Comparison of ENCODE assay signal across 33 cellular contexts in genomic region chr5:106017243-106017857, GRCh38.
"Had no signal": no experiment of that assay in that cellular context is flagged by ENCODE, and none has a peak within 500 bp of the region (broad histone marks: within the 10 kb centered on the region; RNA-seq: fewer than 3 reads in every experiment).

No MANE protein-coding gene starts in this region.

- H3K4me3 Mint-ChIP-seq: activated CD4-positive, alpha-beta memory T cell treated with anti-CD3 and anti-CD28 coated beads for 36 hours; activated CD4-positive, alpha-beta T cell treated with anti-CD3 and anti-CD28 coated beads, Interleukin-2, amount 10 ng/mL, durations not matched to agents 24 days and 14 days; activated naive CD4-positive, alpha-beta T cell treated with anti-CD3 and anti-CD28 coated beads for 36 hours; activated naive CD8-positive, alpha-beta T cell treated with anti-CD3 and anti-CD28 coated beads for 36 hours; activated T-helper 1 cell treated with anti-CD3 and anti-CD28 coated beads, Interleukin-12 subunit alpha, Interleukin-12 subunit beta, Interleukin-2, Interleukin-4 antibody, amounts not matched to agents 30 ng/mL and 10 ng/mL and 1 ng/mL, durations not matched to agents 14 hours and 24 hours and 36 hours; central memory CD8-positive, alpha-beta T cell; natural killer cell treated with Interleukin-12 subunit alpha and Interleukin-12 subunit beta and Interleukin-15 and Interleukin-18, amount 100 ng/mL, for 72 hours; stimulated activated naive B cell treated with anti-CD40 and anti-IgM and Interleukin-4, amounts not matched to agents 10 μg/mL and 1 μg/mL and 100 μg/mL, for 72 hours had no signal

- DNase-seq: activated CD4-positive, alpha-beta memory T cell treated with anti-CD3 and anti-CD28 coated beads for 36 hours; activated CD4-positive, alpha-beta T cell treated with anti-CD3 and anti-CD28 coated beads, Interleukin-2, amount 10 ng/mL, durations not matched to agents 24 days and 14 days; activated CD4-positive, CD25-positive, alpha-beta regulatory T cell treated with anti-CD3 and anti-CD28 coated beads, Interleukin-2, amount 50 U/mL, for 72 hours; activated CD8-positive, alpha-beta memory T cell treated with anti-CD3 and anti-CD28 coated beads, Interleukin-2, amount 50 U/mL, for 4 hours; activated effector memory CD4-positive, alpha-beta T cell treated with anti-CD3 and anti-CD28 coated beads, Interleukin-2, amount 50 U/mL, for 16 hours; activated naive CD4-positive, alpha-beta T cell treated with anti-CD3 and anti-CD28 coated beads for 36 hours; activated naive CD8-positive, alpha-beta T cell treated with anti-CD3 and anti-CD28 coated beads for 36 hours; activated T-cell treated with anti-CD3 and anti-CD28 coated beads, Interleukin-2, amount 50 U/mL, for 1 hour; amniotic stem cell; brain microvascular endothelial cell; dermis blood vessel endothelial cell; effector CD4-positive, alpha-beta T cell; foreskin melanocyte; heart right ventricle; islet precursor cell; left ventricle myocardium inferior; mesendoderm; mucosa of descending colon; pancreas; retina; stimulated activated CD4-positive, alpha-beta T cell treated with anti-CD3 and anti-CD28 coated beads, Interleukin-15, amount 100 ng/mL, for 24 hours; stimulated activated CD4-positive, alpha-beta T cell treated with anti-CD3 and anti-CD28 coated beads, Interleukin-2, amount 100 ng/mL, for 24 hours; stimulated activated naive B cell treated with anti-CD40 and anti-IgM and Interleukin-4, amounts not matched to agents 10 μg/mL and 1 μg/mL and 100 μg/mL, for 72 hours; WERI-Rb-1 had no signal

- H3K36me3 ChIP-seq: brain microvascular endothelial cell, esophagus muscularis mucosa, heart right ventricle, left ventricle myocardium inferior, pancreas, prostate gland, tibial nerve, WERI-Rb-1 had no signal

- H3K36me3 Mint-ChIP-seq: activated CD4-positive, alpha-beta memory T cell treated with anti-CD3 and anti-CD28 coated beads for 36 hours; activated naive CD8-positive, alpha-beta T cell treated with anti-CD3 and anti-CD28 coated beads for 36 hours; stimulated activated naive B cell treated with anti-CD40 and anti-IgM and Interleukin-4, amounts not matched to agents 10 μg/mL and 1 μg/mL and 100 μg/mL, for 72 hours had no signal

- H3K27ac Mint-ChIP-seq: activated CD4-positive, alpha-beta memory T cell treated with anti-CD3 and anti-CD28 coated beads for 36 hours; activated CD4-positive, alpha-beta T cell treated with anti-CD3 and anti-CD28 coated beads, Interleukin-2, amount 10 ng/mL, durations not matched to agents 24 days and 14 days; activated naive CD4-positive, alpha-beta T cell treated with anti-CD3 and anti-CD28 coated beads for 36 hours; activated naive CD8-positive, alpha-beta T cell treated with anti-CD3 and anti-CD28 coated beads for 36 hours; activated T-helper 1 cell treated with anti-CD3 and anti-CD28 coated beads, Interleukin-12 subunit alpha, Interleukin-12 subunit beta, Interleukin-2, Interleukin-4 antibody, amounts not matched to agents 30 ng/mL and 10 ng/mL and 1 ng/mL, durations not matched to agents 14 hours and 24 hours and 36 hours; natural killer cell treated with Interleukin-12 subunit alpha and Interleukin-12 subunit beta and Interleukin-15 and Interleukin-18, amount 100 ng/mL, for 72 hours; stimulated activated naive B cell treated with anti-CD40 and anti-IgM and Interleukin-4, amounts not matched to agents 10 μg/mL and 1 μg/mL and 100 μg/mL, for 72 hours had no signal

- H3K4me3 ChIP-seq: esophagus muscularis mucosa, heart right ventricle, left ventricle myocardium inferior, lung, mucosa of descending colon, pancreas, prostate gland, smooth muscle cell, tibial nerve had no signal

- H3K4me1 ChIP-seq: esophagus muscularis mucosa, heart right ventricle, left ventricle myocardium inferior, pancreas, prostate gland, tibial nerve had no signal

- ATAC-seq: heart right ventricle; mucosa of descending colon; natural killer cell treated with Interleukin-12 subunit alpha and Interleukin-12 subunit beta and Interleukin-15 and Interleukin-18, amount 100 ng/mL, for 72 hours; pancreas; stimulated activated naive B cell treated with anti-CD40 and anti-IgM and Interleukin-4, amounts not matched to agents 10 μg/mL and 1 μg/mL and 100 μg/mL, for 72 hours had no signal

- FAIRE-seq: astrocyte, pancreas had no signal

- H3K27ac ChIP-seq: brain microvascular endothelial cell, esophagus muscularis mucosa, heart right ventricle, left ventricle myocardium inferior, pancreas, prostate gland, tibial nerve, WERI-Rb-1 had no signal

- H3K27me3 Mint-ChIP-seq: activated CD4-positive, alpha-beta memory T cell treated with anti-CD3 and anti-CD28 coated beads for 36 hours; activated CD4-positive, alpha-beta T cell treated with anti-CD3 and anti-CD28 coated beads, Interleukin-2, amount 10 ng/mL, durations not matched to agents 24 days and 14 days; activated naive CD8-positive, alpha-beta T cell treated with anti-CD3 and anti-CD28 coated beads for 36 hours; central memory CD8-positive, alpha-beta T cell; natural killer cell treated with Interleukin-12 subunit alpha and Interleukin-12 subunit beta and Interleukin-15 and Interleukin-18, amount 100 ng/mL, for 72 hours; stimulated activated naive B cell treated with anti-CD40 and anti-IgM and Interleukin-4, amounts not matched to agents 10 μg/mL and 1 μg/mL and 100 μg/mL, for 72 hours had no signal

- H3K4me1 Mint-ChIP-seq: activated CD4-positive, alpha-beta T cell treated with anti-CD3 and anti-CD28 coated beads, Interleukin-2, amount 10 ng/mL, durations not matched to agents 24 days and 14 days; activated naive CD8-positive, alpha-beta T cell treated with anti-CD3 and anti-CD28 coated beads for 36 hours; central memory CD8-positive, alpha-beta T cell; stimulated activated naive B cell treated with anti-CD40 and anti-IgM and Interleukin-4, amounts not matched to agents 10 μg/mL and 1 μg/mL and 100 μg/mL, for 72 hours had no signal

- H3K9me3 ChIP-seq: esophagus muscularis mucosa, heart right ventricle, left ventricle myocardium inferior, mucosa of descending colon, pancreas, prostate gland, tibial nerve had no signal

- H3K27me3 ChIP-seq: brain microvascular endothelial cell, esophagus muscularis mucosa, heart right ventricle, pancreas, tibial nerve had no signal

- H3K4me2 ChIP-seq: smooth muscle cell had no signal

- H3K9me3 Mint-ChIP-seq: activated T-helper 1 cell treated with anti-CD3 and anti-CD28 coated beads, Interleukin-12 subunit alpha, Interleukin-12 subunit beta, Interleukin-2, Interleukin-4 antibody, amounts not matched to agents 30 ng/mL and 10 ng/mL and 1 ng/mL, durations not matched to agents 14 hours and 24 hours and 36 hours had no signal
